ENCODE assay signal across 8 cellular contexts in the genomic region with DNA sequence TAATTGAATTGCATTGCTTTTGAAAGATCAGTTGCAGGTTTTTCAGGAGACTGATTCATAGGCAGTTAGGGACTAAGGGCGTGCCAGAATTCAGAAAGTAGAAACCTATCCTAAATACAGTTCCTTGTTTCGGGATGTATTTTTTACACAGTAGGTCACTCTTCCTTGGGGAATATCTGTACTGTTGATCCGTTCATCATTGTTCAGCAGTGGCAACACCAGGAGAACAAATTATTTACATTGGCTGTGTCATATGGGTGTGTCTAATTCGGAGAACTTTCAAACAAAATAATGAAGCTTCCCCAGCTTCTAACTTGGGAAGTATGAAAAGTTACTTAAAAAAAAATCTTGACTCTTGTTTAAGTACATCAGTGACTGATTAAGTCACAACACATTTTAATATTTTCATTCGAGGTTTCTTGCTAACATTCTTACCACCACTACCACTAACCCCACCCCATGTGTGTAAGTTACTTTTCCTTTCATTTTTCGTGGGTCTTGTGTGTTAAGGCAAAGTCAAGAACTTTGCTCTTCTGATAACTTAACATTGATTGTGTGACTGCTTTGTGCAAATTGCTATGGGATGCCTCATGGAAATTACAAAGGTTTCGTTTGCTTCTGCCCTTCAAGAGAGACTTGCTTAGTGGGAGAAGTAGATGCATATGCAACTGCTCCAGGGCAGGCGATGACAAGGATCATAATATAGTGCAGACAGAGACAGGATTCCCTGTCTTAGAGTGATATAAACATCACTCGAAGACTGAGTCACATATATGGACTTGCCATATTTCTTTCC. TPM values are rescaled to one million over a fixed set of nuclear protein-coding genes. Genes with fewer than 3 reads are reported as not detected.
DNase-seq lines count a peak whose midpoint lies in the region; ATAC-seq and TF ChIP-seq lines count a peak whose summit lies in the region.

No MANE protein-coding gene starts in this region.

- peak overlapping the region; percentile 34 for H3K27ac Mint-ChIP-seq in activated T-helper 17 cell treated with anti-CD3 and anti-CD28 coated beads, Interleukin-2, amount 50 U/mL, for 72 hours

- H3K9me3 Mint-ChIP-seq in activated T-helper 17 cell treated with anti-CD3 and anti-CD28 coated beads, Interleukin-2, amount 50 U/mL, for 72 hours, result no peaks in the 10 kb centered on the region

- H3K9me3 ChIP-seq in BE2C, result no peaks in the 10 kb centered on the region
- H3K9me3 ChIP-seq in stomach, result no peaks in the 10 kb centered on the region

- H3K36me3 ChIP-seq in BE2C (no peaks in the 10 kb centered on the region), stomach (no peaks in the 10 kb centered on the region)

- peaks cover 29% of the 10 kb centered on the region for H3K4me1 Mint-ChIP-seq in activated T-helper 17 cell treated with anti-CD3 and anti-CD28 coated beads, Interleukin-2, amount 50 U/mL, for 72 hours

- H3K4me1 ChIP-seq in BE2C (peaks cover 3% of the 10 kb centered on the region; the same call in 1 of the 2 replicates), stomach (peaks cover 10 to 63% (median 37%) of the 10 kb centered on the region in 4 donors)

- H3K27me3 Mint-ChIP-seq in activated T-helper 17 cell treated with anti-CD3 and anti-CD28 coated beads, Interleukin-2, amount 50 U/mL, for 72 hours, result no peaks in the 10 kb centered on the region

- no peak for TF ChIP-seq POLR2A in stomach (IDR thresholded peaks at IDR 0.05)

- no peaks in the 10 kb centered on the region for H3K27me3 ChIP-seq in BE2C
- no peaks in the 10 kb centered on the region for H3K27me3 ChIP-seq in stomach

- TF ChIP-seq CTCF in BE2C (IDR thresholded peaks at IDR 0.05; ENCODE audit: low read depth, low read length) (no peak; the same call in 1 of the 2 replicates), stomach (IDR thresholded peaks at IDR 0.05) (no peak)

- WGBS in stomach, 5 donors, result 6 to 9% (median 7%) methylated on average over 9 of the region's 9 CpGs

- peak overlapping the region; percentile 80 for H3K4me3 Mint-ChIP-seq in activated T-helper 17 cell treated with anti-CD3 and anti-CD28 coated beads, Interleukin-2, amount 50 U/mL, for 72 hours

- intact Hi-C loops in left ventricle myocardium superior (cut with micrococcal nuclease), result loop anchor here (5.0 kb wide), 1 partner anchor 80 kb away; no protein-coding TSS in a partner anchor
- intact Hi-C loops in stomach (cut with DNase I; ENCODE audit: low total_unique reads), result no loop called here

- ATAC-seq in GM18873 (IDR thresholded peaks at IDR 0.05; ENCODE audit: low FRiP score, unreplicated experiment) (peak; percentile 41), HG03378 (IDR thresholded peaks at IDR 0.05; ENCODE audit: unreplicated experiment) (peak; percentile 55), left ventricle myocardium superior (peak; percentile 71)
- peak; percentile 82 for ATAC-seq in activated T-helper 17 cell treated with anti-CD3 and anti-CD28 coated beads, Interleukin-2, amount 50 U/mL, for 72 hours (replicated peaks)

- TF ChIP-seq EP300 in stomach (IDR thresholded peaks at IDR 0.05), result no peak

- H3K36me3 Mint-ChIP-seq in activated T-helper 17 cell treated with anti-CD3 and anti-CD28 coated beads, Interleukin-2, amount 50 U/mL, for 72 hours (ENCODE audit: low read depth), result no peaks in the 10 kb centered on the region

- peak overlapping the region; percentile 77 to 85 (median 83) for H3K27ac ChIP-seq in stomach

- H3K4me3 ChIP-seq in BE2C (ENCODE audit: low read depth, low read length), result peak overlapping the region; percentile 31
- H3K4me3 ChIP-seq in stomach, result peak overlapping the region; percentile 32 to 42 (median 38)

- DNase-seq in BE2C (peak; percentile 33), left ventricle myocardium superior (no peak), stomach (no peak), amniotic stem cell (lab: John Stamatoyannopoulos, UW) (no peak), NCI-H774 (lab: John Stamatoyannopoulos, UW) (no peak)

RNA-seq across cellular contexts. Expression of a gene that starts 43.8 kb away (rescaled TPM):
- 38.3 TPM for polyA plus RNA-seq in BE2C (2012; ENCODE audit: insufficient read depth, insufficient read length, low read depth)
- total RNA-seq in activated T-helper 17 cell treated with anti-CD3 and anti-CD28 coated beads, Interleukin-2, amount 50 U/mL, for 72 hours, result 100 to 1,000 TPM; 102 to 136 TPM
- total RNA-seq in left ventricle myocardium superior (25.2 TPM), stomach (10 to 100 TPM in 3 of 5 donors, 1 to 10 TPM in 1, not detected in 1; 6.7 to 44.9 (median 20.8) TPM)
- polyA plus RNA-seq in stomach, result 10 to 100 TPM; 28.7 to 39.1 (median 33.0) TPM
